Comparison of ENCODE assay signal across 1 cellular context in the genomic region with DNA sequence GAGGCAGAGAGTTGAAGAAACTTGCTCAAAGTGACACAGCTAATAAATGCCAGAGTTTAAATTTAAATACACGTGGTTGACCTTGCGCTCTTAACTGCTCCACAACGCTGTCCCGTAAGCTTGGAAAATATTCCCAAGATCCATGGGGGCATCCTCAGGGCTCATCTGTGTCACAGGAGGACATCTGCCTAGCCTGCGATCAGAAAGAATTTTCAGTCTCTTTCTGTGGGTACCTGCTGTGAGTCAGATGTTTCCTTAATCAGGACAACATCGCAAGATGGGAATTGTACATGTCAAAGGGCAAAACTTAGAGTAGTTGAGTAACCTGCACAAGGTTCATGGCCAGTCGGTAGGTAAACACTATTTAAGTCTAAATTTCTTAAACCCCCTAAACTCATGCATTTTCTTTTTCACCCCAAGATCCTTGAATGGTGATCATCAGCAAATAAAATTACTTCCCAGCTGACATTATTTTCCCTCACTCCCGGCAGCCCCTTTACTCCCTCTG.
TF ChIP-seq lines count a peak whose summit lies in the region.

No MANE protein-coding gene starts in this region.

TF ChIP-seq in HepG2, 621 proteins besides CTCF, POLR2A, EP300 and RAD21:
- TF ChIP-seq HDAC2 (CRISPR knock-in tag; IDR thresholded peaks at IDR 0.05) (0 out of 2 replicates have a peak, but pooled peaks have one; percentile 14), ZNF788 (CRISPR knock-in tag; IDR thresholded peaks at IDR 0.05; ENCODE audit: borderline replicate concordance) (no peak), CREM (IDR thresholded peaks at IDR 0.05) (no peak), CREM (CRISPR knock-in tag; IDR thresholded peaks at IDR 0.05) (no peak), HNF4A (CRISPR knock-in tag; IDR thresholded peaks at IDR 0.05) (peak; percentile 59)
- TF ChIP-seq, protein P1, sequence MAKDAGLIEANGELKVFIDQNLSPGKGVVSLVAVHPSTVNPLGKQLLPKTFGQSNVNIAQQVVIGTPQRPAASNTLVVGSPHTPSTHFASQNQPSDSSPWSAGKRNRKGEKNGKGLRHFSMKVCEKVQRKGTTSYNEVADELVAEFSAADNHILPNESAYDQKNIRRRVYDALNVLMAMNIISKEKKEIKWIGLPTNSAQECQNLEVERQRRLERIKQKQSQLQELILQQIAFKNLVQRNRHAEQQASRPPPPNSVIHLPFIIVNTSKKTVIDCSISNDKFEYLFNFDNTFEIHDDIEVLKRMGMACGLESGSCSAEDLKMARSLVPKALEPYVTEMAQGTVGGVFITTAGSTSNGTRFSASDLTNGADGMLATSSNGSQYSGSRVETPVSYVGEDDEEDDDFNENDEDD (CRISPR knock-in tag; IDR thresholded peaks at IDR 0.05; ENCODE audit: borderline replicate concordance): no peak
TF ChIP-seq in HepG2: peak in this region for 2.
